8 cellular contexts compared by ENCODE assay signal in genomic region chr12:120290541-120291312, GRCh38. TPM values are rescaled to one million over a fixed set of nuclear protein-coding genes. Genes with fewer than 3 reads are reported as not detected.
DNase-seq lines count a peak whose midpoint lies in the region; ATAC-seq and TF ChIP-seq lines count a peak whose summit lies in the region.

No MANE protein-coding gene starts in this region.

- no peak overlapping the region for H3K4me3 Mint-ChIP-seq in CD8-positive, alpha-beta T cell
- no peak overlapping the region for H3K4me3 Mint-ChIP-seq in activated CD4-positive, alpha-beta memory T cell treated with anti-CD3 and anti-CD28 coated beads, Interleukin-2, amount 10 ng/mL, durations not matched to agents 7 days and 5 days

- no peak overlapping the region for H3K9ac ChIP-seq in rectal smooth muscle tissue (ENCODE audit: low read length)

- no peaks in the 10 kb centered on the region for H3K36me3 Mint-ChIP-seq in CD8-positive, alpha-beta T cell
- no peaks in the 10 kb centered on the region for H3K36me3 Mint-ChIP-seq in activated CD4-positive, alpha-beta memory T cell treated with anti-CD3 and anti-CD28 coated beads, Interleukin-2, amount 10 ng/mL, durations not matched to agents 7 days and 5 days (ENCODE audit: low read depth)

- TF ChIP-seq CTCF in CD8-positive, alpha-beta T cell (IDR thresholded peaks at IDR 0.05): no peak
- no peak for TF ChIP-seq CTCF in esophagus squamous epithelium (IDR thresholded peaks at IDR 0.05)

- DNase-seq in CD8-positive, alpha-beta T cell: peak in 3 of 7 experiments; percentile 1 to 20 (median 10)
- peak; percentile 74 for DNase-seq in MG63
- DNase-seq in activated CD4-positive, alpha-beta memory T cell treated with anti-CD3 and anti-CD28 coated beads, Interleukin-2, amount 10 ng/mL, durations not matched to agents 7 days and 5 days: peak; percentile 54
- no peak for DNase-seq in esophagus squamous epithelium (lab: John Stamatoyannopoulos, UW)
- no peak for DNase-seq in NCI-H187 treated with DMSO at 0.1 percent for 48 hours (lab: John Stamatoyannopoulos, UW)
- DNase-seq in activated gamma-delta T cell (lab: John Stamatoyannopoulos, UW): no peak
- DNase-seq in foreskin melanocyte: no peak

- CTCF ChIA-PET in CD8-positive, alpha-beta T cell (lab: Charles Lee): interaction anchor here (0.7 to 6.8 kb wide), 10 partner anchors 8 to 852 kb away, joined by 3 to 46 read pairs (median 4); partner anchors contain the start of genes PXN, RPLP0 and SIRT4
- CTCF ChIA-PET in activated CD4-positive, alpha-beta memory T cell treated with anti-CD3 and anti-CD28 coated beads, Interleukin-2, amount 10 ng/mL, durations not matched to agents 7 days and 5 days (lab: Charles Lee): interaction anchor here (0.6 to 5.8 kb wide), 11 partner anchors 12 to 1150 kb away, joined by 3 to 81 read pairs (median 4); partner anchors contain the start of genes PXN, RPLP0 and SIRT4

- no peak for ATAC-seq in CD8-positive, alpha-beta T cell

- peaks cover 8% of the 10 kb centered on the region for H3K4me1 Mint-ChIP-seq in CD8-positive, alpha-beta T cell (ENCODE audit: low read depth)
- peaks cover 13% of the 10 kb centered on the region for H3K4me1 Mint-ChIP-seq in activated CD4-positive, alpha-beta memory T cell treated with anti-CD3 and anti-CD28 coated beads, Interleukin-2, amount 10 ng/mL, durations not matched to agents 7 days and 5 days

- no peaks in the 10 kb centered on the region for H3K9me3 ChIP-seq in CD8-positive, alpha-beta T cell (ENCODE audit: low read length)
- H3K9me3 ChIP-seq in MG63 (no peaks in the 10 kb centered on the region), esophagus squamous epithelium (no peaks in the 10 kb centered on the region)

- peaks cover 14% of the 10 kb centered on the region for H3K4me1 ChIP-seq in CD8-positive, alpha-beta T cell (ENCODE audit: insufficient read depth, low read length)
- H3K4me1 ChIP-seq in esophagus squamous epithelium: peaks cover 8 to 34% (median 11%) of the 10 kb centered on the region in 3 donors
- H3K4me1 ChIP-seq in rectal smooth muscle tissue (ENCODE audit: control insufficient read depth, insufficient read depth, low read length): no peaks in the 10 kb centered on the region

- H3K36me3 ChIP-seq in CD8-positive, alpha-beta T cell (ENCODE audit: insufficient read depth, low read length): no peaks in the 10 kb centered on the region
- H3K36me3 ChIP-seq in MG63: no peaks in the 10 kb centered on the region
- H3K36me3 ChIP-seq in esophagus squamous epithelium: no peaks in the 10 kb centered on the region
- H3K36me3 ChIP-seq in rectal smooth muscle tissue (ENCODE audit: control insufficient read depth, insufficient read depth, low read length): no peaks in the 10 kb centered on the region

- TF ChIP-seq POLR2A in esophagus squamous epithelium (IDR thresholded peaks at IDR 0.05): no peak

- 38% methylated on average over 14 to 17 of the region's 27 CpGs for WGBS in esophagus squamous epithelium, 2 donors

- peak overlapping the region; percentile 3 for H3K4me3 ChIP-seq in CD8-positive, alpha-beta T cell (ENCODE audit: low read depth, low read length)
- H3K4me3 ChIP-seq in MG63 (peak overlapping the region; percentile 52), esophagus squamous epithelium (peak overlapping the region; percentile 5 to 69 (median 57)), rectal smooth muscle tissue (ENCODE audit: low read length) (peak overlapping the region; percentile 53)

- H3K27me3 ChIP-seq in CD8-positive, alpha-beta T cell (ENCODE audit: insufficient read depth, low read length): no peaks in the 10 kb centered on the region
- H3K27me3 ChIP-seq in MG63 (no peaks in the 10 kb centered on the region), esophagus squamous epithelium (no peaks in the 10 kb centered on the region), rectal smooth muscle tissue (ENCODE audit: control insufficient read depth, insufficient read depth, low read length) (no peaks in the 10 kb centered on the region)

- H3K27ac ChIP-seq in CD8-positive, alpha-beta T cell (ENCODE audit: low read depth, low read length): peak overlapping the region; percentile 99
- peak overlapping the region; percentile 91 to 98 (median 96) for H3K27ac ChIP-seq in esophagus squamous epithelium
- peak overlapping the region; percentile 100 for H3K27ac ChIP-seq in rectal smooth muscle tissue (ENCODE audit: low read depth, low read length)

- H3K9me3 Mint-ChIP-seq in CD8-positive, alpha-beta T cell: no peaks in the 10 kb centered on the region
- no peaks in the 10 kb centered on the region for H3K9me3 Mint-ChIP-seq in activated CD4-positive, alpha-beta memory T cell treated with anti-CD3 and anti-CD28 coated beads, Interleukin-2, amount 10 ng/mL, durations not matched to agents 7 days and 5 days

- H3K27me3 Mint-ChIP-seq in CD8-positive, alpha-beta T cell (ENCODE audit: low read depth): no peaks in the 10 kb centered on the region
- peaks cover 18% of the 10 kb centered on the region for H3K27me3 Mint-ChIP-seq in activated CD4-positive, alpha-beta memory T cell treated with anti-CD3 and anti-CD28 coated beads, Interleukin-2, amount 10 ng/mL, durations not matched to agents 7 days and 5 days

- intact Hi-C loops in CD8-positive, alpha-beta T cell (cut with DNase I, micrococcal nuclease): loop anchor here (1.0 to 2.0 kb wide), 4 partner anchors 25 to 62 kb away; partner anchors contain the start of gene PXN (in 1 of the 2)
- intact Hi-C loops in esophagus squamous epithelium (cut with DNase I): no loop called here

- H3K27ac Mint-ChIP-seq in CD8-positive, alpha-beta T cell: no peak overlapping the region
- H3K27ac Mint-ChIP-seq in activated CD4-positive, alpha-beta memory T cell treated with anti-CD3 and anti-CD28 coated beads, Interleukin-2, amount 10 ng/mL, durations not matched to agents 7 days and 5 days: peak overlapping the region; percentile 60

- POLR2A ChIA-PET in CD8-positive, alpha-beta T cell (lab: Charles Lee): interaction anchor here (0.5 to 4.3 kb wide), 37 partner anchors 8 to 1511 kb away, joined by 3 to 106 read pairs (median 5); partner anchors contain the start of genes BICDL1, COX6A1, DYNLL1 and POP5
- POLR2A ChIA-PET in activated CD4-positive, alpha-beta memory T cell treated with anti-CD3 and anti-CD28 coated beads, Interleukin-2, amount 10 ng/mL, durations not matched to agents 7 days and 5 days (lab: Charles Lee): interaction anchor here (0.5 to 6.4 kb wide), 67 partner anchors 9 to 850 kb away, joined by 3 to 349 read pairs (median 5); partner anchors contain the start of genes BICDL1, COQ5, COX6A1 and DYNLL1

RNA-seq across cellular contexts. Expression of gene RNU4-2, which starts 1.0 kb away (rescaled TPM):
- total RNA-seq in CD8-positive, alpha-beta T cell: 1,000 to 10,000 TPM; 6,214 to 6,704 TPM
- total RNA-seq in MG63 (2014; rRNA removed; shearing (Covaris generic); ENCODE audit: low replicate concordance): not detected in 2 replicates
- total RNA-seq in activated CD4-positive, alpha-beta memory T cell treated with anti-CD3 and anti-CD28 coated beads, Interleukin-2, amount 10 ng/mL, durations not matched to agents 7 days and 5 days: 1,000 to 10,000 TPM; 3,547 to 4,143 TPM
- total RNA-seq in esophagus squamous epithelium: under 1 TPM in 3 of 4 donors, not detected in 1; under 0.01 TPM

RNA-seq across cellular contexts. Expression of gene RNU4-1, which starts 2.3 kb away (rescaled TPM):
- total RNA-seq in CD8-positive, alpha-beta T cell: 1,000 to 10,000 TPM; 1,572 to 1,612 TPM
- not detected in 2 replicates for total RNA-seq in MG63 (2014; rRNA removed; shearing (Covaris generic); ENCODE audit: low replicate concordance)
- 1,000 to 10,000 TPM; 1,910 to 2,156 TPM for total RNA-seq in activated CD4-positive, alpha-beta memory T cell treated with anti-CD3 and anti-CD28 coated beads, Interleukin-2, amount 10 ng/mL, durations not matched to agents 7 days and 5 days
- total RNA-seq in esophagus squamous epithelium: under 1 TPM in 3 of 4 donors, not detected in 1; under 0.01 TPM

RNA-seq across cellular contexts. Expression of gene SIRT4, which starts 11.4 kb away (rescaled TPM):
- not detected for total RNA-seq in CD8-positive, alpha-beta T cell
- 0.33 TPM in 1 of 2 replicates, not detected in the other for total RNA-seq in MG63 (2014; rRNA removed; shearing (Covaris generic); ENCODE audit: low replicate concordance)
- 1 to 10 TPM; 1.6 to 1.7 TPM for total RNA-seq in activated CD4-positive, alpha-beta memory T cell treated with anti-CD3 and anti-CD28 coated beads, Interleukin-2, amount 10 ng/mL, durations not matched to agents 7 days and 5 days
- total RNA-seq in esophagus squamous epithelium: 1 to 10 TPM in 1 of 4 donors, under 1 TPM in 1, not detected in 2; 0.70 to 5.0 TPM

RNA-seq across cellular contexts. Expression of gene PXN, which starts 25.2 kb away (rescaled TPM):
- 100 to 1,000 TPM; 170 to 171 TPM for total RNA-seq in CD8-positive, alpha-beta T cell
- total RNA-seq in MG63 (2014; rRNA removed; shearing (Covaris generic); ENCODE audit: low replicate concordance): 6.4 and 11.5 TPM in 2 replicates
- 100 to 1,000 TPM; 271 to 274 TPM for total RNA-seq in activated CD4-positive, alpha-beta memory T cell treated with anti-CD3 and anti-CD28 coated beads, Interleukin-2, amount 10 ng/mL, durations not matched to agents 7 days and 5 days
- total RNA-seq in esophagus squamous epithelium: 10 to 100 TPM; 18.2 to 44.4 (median 21.4) TPM

RNA-seq across cellular contexts. Expression of gene PLA2G1B, which starts 36.9 kb away (rescaled TPM):
- not detected for total RNA-seq in CD8-positive, alpha-beta T cell
- not detected in 2 replicates for total RNA-seq in MG63 (2014; rRNA removed; shearing (Covaris generic); ENCODE audit: low replicate concordance)
- total RNA-seq in activated CD4-positive, alpha-beta memory T cell treated with anti-CD3 and anti-CD28 coated beads, Interleukin-2, amount 10 ng/mL, durations not matched to agents 7 days and 5 days: not detected
- not detected for total RNA-seq in esophagus squamous epithelium

Comparison
In these comparisons a context has a peak if more than half of its experiments do, and no peak if none do; other contexts are left out.
1. DNase-seq: peak in MG63 (single experiment) and activated CD4-positive, alpha-beta memory T cell treated with anti-CD3 and anti-CD28 coated beads, Interleukin-2, amount 10 ng/mL, durations not matched to agents 7 days and 5 days (single experiment); none in esophagus squamous epithelium (single experiment), NCI-H187 treated with DMSO at 0.1 percent for 48 hours (single experiment), activated gamma-delta T cell (single experiment) and foreskin melanocyte (single experiment).
2. H3K4me3 ChIP-seq: peak in every context shown above with its lines; median percentile 57 in esophagus squamous epithelium; 53 in rectal smooth muscle tissue; 52 in MG63; 3 in CD8-positive, alpha-beta T cell.
3. RNA of gene RNU4-2, which starts 1.0 kb away (total RNA-seq): 6,214 to 6,704 TPM in CD8-positive, alpha-beta T cell and 3,547 to 4,143 TPM in activated CD4-positive, alpha-beta memory T cell treated with anti-CD3 and anti-CD28 coated beads, Interleukin-2, amount 10 ng/mL, durations not matched to agents 7 days and 5 days; not detected in MG63 and under 0.01 TPM in esophagus squamous epithelium; every median in the first group is over 1,000 times any median in the second.
4. RNA of gene RNU4-1, which starts 2.3 kb away (total RNA-seq): 1,910 to 2,156 TPM in activated CD4-positive, alpha-beta memory T cell treated with anti-CD3 and anti-CD28 coated beads, Interleukin-2, amount 10 ng/mL, durations not matched to agents 7 days and 5 days and 1,572 to 1,612 TPM in CD8-positive, alpha-beta T cell; not detected in MG63 and under 0.01 TPM in esophagus squamous epithelium; every median in the first group is over 1,000 times any median in the second.
5. Peak in every context shown above with its lines, with median percentiles within 50 percentile points of each other: H3K27ac ChIP-seq.